ENCODE assay signal across 32 cellular contexts in the genomic region with DNA sequence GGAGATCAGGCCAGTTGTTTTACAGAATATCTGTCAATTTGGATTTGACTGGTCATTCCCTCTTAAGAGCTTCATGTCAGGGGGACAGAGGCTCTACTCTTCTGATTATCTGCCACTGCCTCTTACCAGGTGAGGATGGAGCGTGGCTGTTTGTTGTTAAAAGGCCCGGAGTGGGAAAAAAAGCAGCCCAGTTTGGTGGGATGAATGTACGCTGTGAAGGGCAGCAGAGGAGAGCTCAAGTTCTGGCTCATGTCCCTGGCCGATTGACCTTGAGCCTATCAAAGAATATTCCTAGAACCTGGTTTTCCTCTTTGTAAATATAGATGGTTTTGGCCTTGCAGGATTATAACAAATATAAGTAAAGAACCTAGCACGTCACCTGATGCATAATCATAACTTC. TPM values are rescaled to one million over a fixed set of nuclear protein-coding genes. Genes with fewer than 3 reads are reported as not detected.
"Had no signal": no experiment of that assay in that cellular context is flagged by ENCODE, and none has a peak within 500 bp of the region (broad histone marks: within the 10 kb centered on the region; RNA-seq: fewer than 3 reads in every experiment).

No MANE protein-coding gene starts in this region.

- H3K4me3 Mint-ChIP-seq: activated CD4-positive, alpha-beta T cell treated with anti-CD3 and anti-CD28 coated beads for 36 hours; activated CD4-positive, alpha-beta T cell treated with anti-CD3 and anti-CD28 coated beads, Interleukin-2, amount 10 ng/mL, durations not matched to agents 7 days and 5 days; activated CD8-positive, alpha-beta T cell treated with anti-CD3 and anti-CD28 coated beads, Interleukin-2, amount 10 ng/mL, durations not matched to agents 7 days and 5 days; activated naive CD8-positive, alpha-beta T cell treated with anti-CD3 and anti-CD28 coated beads for 36 hours; T-helper 1 cell treated with Interleukin-12 subunit alpha and Interleukin-12 subunit beta and Interleukin-4 antibody, amounts not matched to agents 30 μg/mL and 1 μg/mL, for 36 hours; T-helper 2 cell treated with Interferon-gamma antibody and Interleukin-4, amounts not matched to agents 5 μg/mL and 100 μg/mL, for 36 hours had no signal

- H3K9me3 ChIP-seq: MG63, Peyer's patch, SJSA1, SK-N-SH had no signal

- H3K36me3 Mint-ChIP-seq: activated naive CD8-positive, alpha-beta T cell treated with anti-CD3 and anti-CD28 coated beads for 36 hours had no signal

- H3K9me3 Mint-ChIP-seq: activated CD4-positive, alpha-beta T cell treated with anti-CD3 and anti-CD28 coated beads, Interleukin-2, amount 10 ng/mL, durations not matched to agents 7 days and 5 days; activated naive CD8-positive, alpha-beta T cell treated with anti-CD3 and anti-CD28 coated beads for 36 hours; T-helper 1 cell treated with Interleukin-12 subunit alpha and Interleukin-12 subunit beta and Interleukin-4 antibody, amounts not matched to agents 30 μg/mL and 1 μg/mL, for 36 hours; T-helper 2 cell treated with Interferon-gamma antibody and Interleukin-4, amounts not matched to agents 5 μg/mL and 100 μg/mL, for 36 hours had no signal

- H3K27me3 ChIP-seq: brain microvascular endothelial cell, MG63, Peyer's patch, SJSA1 had no signal

- H3K4me1 Mint-ChIP-seq: activated CD4-positive, alpha-beta T cell treated with anti-CD3 and anti-CD28 coated beads for 36 hours; activated naive CD8-positive, alpha-beta T cell treated with anti-CD3 and anti-CD28 coated beads for 36 hours had no signal

- H3K36me3 ChIP-seq: brain microvascular endothelial cell, MG63, Peyer's patch, SJSA1 had no signal

- H3K4me3 ChIP-seq: MG63, Peyer's patch, SJSA1 had no signal

- FAIRE-seq: TTC549 had no signal

- H3K27ac ChIP-seq: brain microvascular endothelial cell, Peyer's patch, SJSA1 had no signal

- DNase-seq: activated CD4-positive, alpha-beta T cell treated with anti-CD3 and anti-CD28 coated beads for 36 hours; activated CD4-positive, alpha-beta T cell treated with anti-CD3 and anti-CD28 coated beads, Interleukin-2, amount 10 ng/mL, durations not matched to agents 7 days and 5 days; activated CD4-positive, alpha-beta T cell treated with anti-CD3 and anti-CD28 coated beads, Interleukin-2, amount 50 U/mL, for 48 hours; activated CD8-positive, alpha-beta memory T cell treated with anti-CD3 and anti-CD28 coated beads, Interleukin-2, amount 50 U/mL, for 48 hours; activated CD8-positive, alpha-beta T cell treated with anti-CD3 and anti-CD28 coated beads, Interleukin-2, amount 10 ng/mL, durations not matched to agents 7 days and 5 days; activated effector memory CD4-positive, alpha-beta T cell treated with Interleukin-2 at 50 U/mL for 16 hours; activated naive CD4-positive, alpha-beta T cell; activated naive CD4-positive, alpha-beta T cell treated with anti-CD3 and anti-CD28 coated beads, Interleukin-2, amount 50 U/mL, for 16 hours; activated naive CD8-positive, alpha-beta T cell treated with anti-CD3 and anti-CD28 coated beads for 36 hours; activated T-cell treated with anti-CD3 and anti-CD28 coated beads, Interleukin-2, amount 50 U/mL, for 48 hours; amniotic stem cell; aorta; brain microvascular endothelial cell; KG1; MG63; NCI-H1048; NCI-H1105 treated with DMSO at 0.1 percent for 48 hours; NCI-H1436 treated with DMSO at 0.1 percent for 48 hours; NCI-H1694 treated with DMSO at 0.1 percent for 48 hours; NCI-H2029; NCI-H345; NCI-H524 treated with DMSO at 0.1 percent for 48 hours; PC-3; Peyer's patch; RPMI8226; SHP77 treated with DMSO at 0.1 percent for 48 hours; SK-N-SH had no signal

- H3K27ac Mint-ChIP-seq: activated CD4-positive, alpha-beta T cell treated with anti-CD3 and anti-CD28 coated beads for 36 hours; activated CD4-positive, alpha-beta T cell treated with anti-CD3 and anti-CD28 coated beads, Interleukin-2, amount 10 ng/mL, durations not matched to agents 7 days and 5 days; activated CD8-positive, alpha-beta T cell treated with anti-CD3 and anti-CD28 coated beads, Interleukin-2, amount 10 ng/mL, durations not matched to agents 7 days and 5 days; activated naive CD8-positive, alpha-beta T cell treated with anti-CD3 and anti-CD28 coated beads for 36 hours; T-helper 1 cell treated with Interleukin-12 subunit alpha and Interleukin-12 subunit beta and Interleukin-4 antibody, amounts not matched to agents 30 μg/mL and 1 μg/mL, for 36 hours; T-helper 2 cell treated with Interferon-gamma antibody and Interleukin-4, amounts not matched to agents 5 μg/mL and 100 μg/mL, for 36 hours had no signal

- H3K27me3 Mint-ChIP-seq: activated naive CD8-positive, alpha-beta T cell treated with anti-CD3 and anti-CD28 coated beads for 36 hours had no signal

- H3K9ac ChIP-seq: SK-N-SH had no signal

- ATAC-seq: activated CD4-positive, alpha-beta T cell treated with anti-CD3 and anti-CD28 coated beads for 36 hours; activated CD4-positive, CD25-positive, alpha-beta regulatory T cell treated with anti-CD3 and anti-CD28 coated beads, Interleukin-2, amount 50 U/mL, for 24 hours; activated CD8-positive, alpha-beta T cell treated with anti-CD3 and anti-CD28 coated beads, Interleukin-2, amount 10 ng/mL, durations not matched to agents 7 days and 5 days; PC-3 had no signal

RNA-seq across cellular contexts. Expression of a gene that starts 16.3 kb away (rescaled TPM):
- total RNA-seq: activated CD4-positive, alpha-beta T cell treated with anti-CD3 and anti-CD28 coated beads, Interleukin-2, amount 10 ng/mL, durations not matched to agents 7 days and 5 days had no signal
